18 cellular contexts compared by ENCODE assay signal in genomic region chr1:10171995-10172669, GRCh38. TPM values are rescaled to one million over a fixed set of nuclear protein-coding genes. Genes with fewer than 3 reads are reported as not detected.
A peak's percentile ranks its signal among the peaks of the same experiment; 100 is the strongest.
DNase-seq lines count a peak whose midpoint lies in the region; ATAC-seq, FAIRE-seq and TF ChIP-seq lines count a peak whose summit lies in the region.
"Had no signal": no experiment of that assay in that cellular context is flagged by ENCODE, and none has a peak within 500 bp of the region (broad histone marks: within the 10 kb centered on the region; RNA-seq: fewer than 3 reads in every experiment).

No MANE protein-coding gene starts in this region.

- POLR2A ChIA-PET in activated CD4-positive, alpha-beta T cell treated with anti-CD3 and anti-CD28 coated beads for 36 hours (lab: Charles Lee) = no interaction called here
- POLR2A ChIA-PET in HepG2 (lab: Yijun Ruan, JAX) = interaction anchor here (1.2 to 1.3 kb wide), 2 partner anchors 38 to 39 kb away, joined by 3 to 5 read pairs; partner anchors contain the start of gene KIF1B
- POLR2A ChIA-PET in activated naive CD8-positive, alpha-beta T cell treated with anti-CD3 and anti-CD28 coated beads, Interleukin-2, amount 10 ng/mL, durations not matched to agents 7 days and 5 days (lab: Charles Lee) = no interaction called here

- peak overlapping the region; percentile 44 to 62 (median 50); a peak in 5 of 6 replicates for H3K4me3 ChIP-seq in HepG2 (replicated peaks in 1 of 3; ENCODE audit: insufficient read depth in 1 of 3, low read depth in 2 of 3, low read length in 3 of 3)
- H3K4me3 ChIP-seq in right lobe of liver = no peak overlapping the region
- H3K4me3 ChIP-seq: BLaER1 treated with 17β-estradiol and CSF1 and Interleukin-3, amounts not matched to agents 10 nM and 100 nM had no signal

- TF ChIP-seq EP300 in HepG2 (IDR thresholded peaks at IDR 0.05; ENCODE audit: low read depth in 2 of 2, low read length in 2 of 2) (peak in 1 of 2 experiments; percentile 45; a peak in 1 of 4 replicates), HepG2 (CRISPR knock-in tag; IDR thresholded peaks at IDR 0.05; ENCODE audit: borderline replicate concordance) (peak; percentile 39; the same call in 1 of the 2 replicates)

- in situ Hi-C loops in HepG2 (cut with HindIII; ENCODE audit: extremely low pct_ligation_motif_present, low pct_unique_long_range_greater_than_20kb) = no loop called here

- H3K4me3 Mint-ChIP-seq in activated CD4-positive, alpha-beta T cell treated with anti-CD3 and anti-CD28 coated beads for 36 hours = no peak overlapping the region
- H3K4me3 Mint-ChIP-seq in activated naive CD8-positive, alpha-beta T cell treated with anti-CD3 and anti-CD28 coated beads, Interleukin-2, amount 10 ng/mL, durations not matched to agents 7 days and 5 days = no peak overlapping the region
- no peak overlapping the region for H3K4me3 Mint-ChIP-seq in stimulated activated effector memory CD8-positive, alpha-beta T cell treated with anti-CD3 and anti-CD28 coated beads, Interleukin-12 subunit alpha, Interleukin-12 subunit beta, amount 100 ng/mL, for 72 hours

- H3K27ac Mint-ChIP-seq in activated CD4-positive, alpha-beta T cell treated with anti-CD3 and anti-CD28 coated beads for 36 hours = peak overlapping the region; percentile 7
- peak overlapping the region; percentile 2 for H3K27ac Mint-ChIP-seq in activated naive CD8-positive, alpha-beta T cell treated with anti-CD3 and anti-CD28 coated beads, Interleukin-2, amount 10 ng/mL, durations not matched to agents 7 days and 5 days
- peak overlapping the region; percentile 50 for H3K27ac Mint-ChIP-seq in stimulated activated effector memory CD8-positive, alpha-beta T cell treated with anti-CD3 and anti-CD28 coated beads, Interleukin-12 subunit alpha, Interleukin-12 subunit beta, amount 100 ng/mL, for 72 hours

- H3K27me3 Mint-ChIP-seq in activated CD4-positive, alpha-beta T cell treated with anti-CD3 and anti-CD28 coated beads for 36 hours = no peaks in the 10 kb centered on the region
- H3K27me3 Mint-ChIP-seq in activated naive CD8-positive, alpha-beta T cell treated with anti-CD3 and anti-CD28 coated beads, Interleukin-2, amount 10 ng/mL, durations not matched to agents 7 days and 5 days = no peaks in the 10 kb centered on the region

- no peak for ATAC-seq in activated CD4-positive, alpha-beta T cell treated with anti-CD3 and anti-CD28 coated beads for 36 hours
- ATAC-seq in HepG2 (no peak), right lobe of liver (no peak), HG02938 (IDR thresholded peaks at IDR 0.05; ENCODE audit: unreplicated experiment) (no peak)
- no peak for ATAC-seq in activated naive CD8-positive, alpha-beta T cell treated with anti-CD3 and anti-CD28 coated beads, Interleukin-2, amount 10 ng/mL, durations not matched to agents 7 days and 5 days (ENCODE audit: low read depth)
- no peak for ATAC-seq in stimulated activated effector memory CD8-positive, alpha-beta T cell treated with anti-CD3 and anti-CD28 coated beads, Interleukin-12 subunit alpha, Interleukin-12 subunit beta, amount 100 ng/mL, for 72 hours
- ATAC-seq: Panc1 had no signal

- H3K27me3 ChIP-seq in HepG2 (ENCODE audit: control insufficient read depth in 1 of 2, insufficient read depth in 2 of 2, low read length in 2 of 2) (no peaks in the 10 kb centered on the region), right lobe of liver (no peaks in the 10 kb centered on the region)
- H3K27me3 ChIP-seq: BLaER1 treated with 17β-estradiol and CSF1 and Interleukin-3, amounts not matched to agents 10 nM and 100 nM had no signal

- peak overlapping the region; percentile 77 for H3K9ac ChIP-seq in HepG2 (ENCODE audit: insufficient read depth, low read depth, low read length)
- H3K9ac ChIP-seq: BLaER1 treated with 17β-estradiol and CSF1 and Interleukin-3, amounts not matched to agents 10 nM and 100 nM had no signal

- intact Hi-C loops in activated CD4-positive, alpha-beta T cell treated with anti-CD3 and anti-CD28 coated beads for 36 hours (cut with DNase I, micrococcal nuclease) = loop anchor here in 1 of 2 experiments (5.0 kb wide), 2 partner anchors 40 to 340 kb away; partner anchors contain the start of gene KIF1B
- intact Hi-C loops in HepG2 (cut with micrococcal nuclease; ENCODE audit: unreplicated experiment) (loop anchor here (5.0 kb wide), 1 partner anchor 40 kb away; the partner anchor contains the start of gene KIF1B), right lobe of liver (cut with DNase I) (no loop called here)

- H3K36me3 Mint-ChIP-seq in activated CD4-positive, alpha-beta T cell treated with anti-CD3 and anti-CD28 coated beads for 36 hours (ENCODE audit: low read depth) = peaks cover 54% of the 10 kb centered on the region
- H3K36me3 Mint-ChIP-seq in activated naive CD8-positive, alpha-beta T cell treated with anti-CD3 and anti-CD28 coated beads, Interleukin-2, amount 10 ng/mL, durations not matched to agents 7 days and 5 days = peaks cover 57% of the 10 kb centered on the region
- peaks cover 63% of the 10 kb centered on the region for H3K36me3 Mint-ChIP-seq in stimulated activated effector memory CD8-positive, alpha-beta T cell treated with anti-CD3 and anti-CD28 coated beads, Interleukin-12 subunit alpha, Interleukin-12 subunit beta, amount 100 ng/mL, for 72 hours

- CTCF ChIA-PET in activated CD4-positive, alpha-beta T cell treated with anti-CD3 and anti-CD28 coated beads for 36 hours (lab: Charles Lee) = interaction anchor here (0.7 kb wide), 1 partner anchor 38 kb away, joined by 3 read pairs; no protein-coding TSS in a partner anchor
- CTCF ChIA-PET in HepG2 (lab: Yijun Ruan, JAX; ENCODE audit: low intra/inter-chr PET ratio, low total read pairs) = no interaction called here

- DNase-seq in activated CD4-positive, alpha-beta T cell treated with anti-CD3 and anti-CD28 coated beads for 36 hours = no peak
- DNase-seq in activated CD4-positive, alpha-beta T cell treated with anti-CD3 and anti-CD28 coated beads for 48 hours = no peak
- DNase-seq in HepG2 (ENCODE audit: low spot score) (peak; percentile 61), right lobe of liver (no peak)
- DNase-seq in activated naive CD8-positive, alpha-beta T cell treated with anti-CD3 and anti-CD28 coated beads, Interleukin-2, amount 10 ng/mL, durations not matched to agents 7 days and 5 days = no peak
- no peak for DNase-seq in stimulated activated effector memory CD8-positive, alpha-beta T cell treated with anti-CD3 and anti-CD28 coated beads, Interleukin-12 subunit alpha, Interleukin-12 subunit beta, amount 100 ng/mL, for 72 hours (ENCODE audit: low spot score in 2 of 2)
- DNase-seq in stimulated activated CD4-positive, alpha-beta T cell treated with anti-CD3 and anti-CD28 coated beads, Interleukin-15, amount 100 ng/mL, for 24 hours = no peak
- DNase-seq: COR-L47, DMS53, Kasumi-1, NCI-H1417 treated with DMSO at 0.1 percent for 48 hours, NCI-H2029, NCI-H2171 treated with DMSO at 0.1 percent for 48 hours, NCI-H774 had no signal

- TF ChIP-seq RAD21 in HepG2 (CRISPR knock-in tag; IDR thresholded peaks at IDR 0.05) = no peak

- H3K9me3 ChIP-seq in HepG2 (ENCODE audit: low read length) (no peaks in the 10 kb centered on the region), right lobe of liver (no peaks in the 10 kb centered on the region)

- H3K79me2 ChIP-seq in HepG2 (ENCODE audit: insufficient read depth, low read length) = peaks cover 21% of the 10 kb centered on the region

- peaks cover 46% of the 10 kb centered on the region for H3K4me1 Mint-ChIP-seq in activated CD4-positive, alpha-beta T cell treated with anti-CD3 and anti-CD28 coated beads for 36 hours
- H3K4me1 Mint-ChIP-seq in activated naive CD8-positive, alpha-beta T cell treated with anti-CD3 and anti-CD28 coated beads, Interleukin-2, amount 10 ng/mL, durations not matched to agents 7 days and 5 days = peaks cover 47% of the 10 kb centered on the region
- H3K4me1 Mint-ChIP-seq in stimulated activated effector memory CD8-positive, alpha-beta T cell treated with anti-CD3 and anti-CD28 coated beads, Interleukin-12 subunit alpha, Interleukin-12 subunit beta, amount 100 ng/mL, for 72 hours = peaks cover 33% of the 10 kb centered on the region

- FAIRE-seq in HepG2 (lab: Jason Lieb, UNC) = peak; percentile 18
- FAIRE-seq: H54 had no signal

- 55% methylated on average over 8 of the region's 8 CpGs for WGBS in HepG2 (ENCODE audit: low lambda C conversion rate)
- WGBS in right lobe of liver (ENCODE audit: insufficient coverage, low coverage, low lambda C conversion rate, missing lambda C conversion rate) = 90% methylated on average over 7 of the region's 8 CpGs

- no TSS peak for BruUV-seq in HepG2 (replicated peaks; lab: Mats Ljungman, UMichigan)

- H3K9me3 Mint-ChIP-seq in activated CD4-positive, alpha-beta T cell treated with anti-CD3 and anti-CD28 coated beads for 36 hours (ENCODE audit: low read depth) = peaks cover 2% of the 10 kb centered on the region
- peaks cover 2% of the 10 kb centered on the region for H3K9me3 Mint-ChIP-seq in activated naive CD8-positive, alpha-beta T cell treated with anti-CD3 and anti-CD28 coated beads, Interleukin-2, amount 10 ng/mL, durations not matched to agents 7 days and 5 days
- no peaks in the 10 kb centered on the region for H3K9me3 Mint-ChIP-seq in stimulated activated effector memory CD8-positive, alpha-beta T cell treated with anti-CD3 and anti-CD28 coated beads, Interleukin-12 subunit alpha, Interleukin-12 subunit beta, amount 100 ng/mL, for 72 hours

- H4K20me1 ChIP-seq in HepG2 (ENCODE audit: insufficient read depth, low read length) = no peaks in the 10 kb centered on the region
- H4K20me1 ChIP-seq: BLaER1 treated with 17β-estradiol and CSF1 and Interleukin-3, amounts not matched to agents 10 nM and 100 nM had no signal

- H2AFZ ChIP-seq in HepG2 (ENCODE audit: low read length) = no peak overlapping the region

- H3K4me2 ChIP-seq in HepG2 (ENCODE audit: low read depth, low read length) = peak overlapping the region; percentile 77
- H3K4me2 ChIP-seq: BLaER1 treated with 17β-estradiol and CSF1 and Interleukin-3, amounts not matched to agents 10 nM and 100 nM had no signal

- H3K27ac ChIP-seq in HepG2 (ENCODE audit: extremely low read length, insufficient read depth, low read length) (peak overlapping the region; percentile 92), right lobe of liver (no peak overlapping the region)
- H3K27ac ChIP-seq: BLaER1 treated with 17β-estradiol and CSF1 and Interleukin-3, amounts not matched to agents 10 nM and 100 nM had no signal

- peaks cover 53% of the 10 kb centered on the region for H3K4me1 ChIP-seq in HepG2 (ENCODE audit: insufficient read depth, low read length)
- H3K4me1 ChIP-seq in right lobe of liver = no peaks in the 10 kb centered on the region
- H3K4me1 ChIP-seq: BLaER1 treated with 17β-estradiol and CSF1 and Interleukin-3, amounts not matched to agents 10 nM and 100 nM had no signal

- TF ChIP-seq CTCF in HepG2 (CRISPR knock-in tag; IDR thresholded peaks at IDR 0.05) (no peak), right lobe of liver (IDR thresholded peaks at IDR 0.05) (no peak)

- H3K36me3 ChIP-seq in HepG2 (replicated peaks in 1 of 2; ENCODE audit: control insufficient read depth in 1 of 2, insufficient read depth in 2 of 2, low read length in 2 of 2) = peaks cover 1 to 11% of the 10 kb centered on the region in 2 experiments; a peak in 3 of 5 replicates
- H3K36me3 ChIP-seq in right lobe of liver = peaks cover 0 to 32% (median 5%) of the 10 kb centered on the region in 4 donors

- TF ChIP-seq POLR2A in HepG2 (IDR thresholded peaks at IDR 0.05; ENCODE audit: insufficient read depth in 1 of 2, low read depth in 2 of 2, low read length in 2 of 2) (no peak), right lobe of liver (IDR thresholded peaks at IDR 0.05) (no peak)

RNA-seq across cellular contexts. Expression of gene KIF1B, which starts 38.2 kb away (rescaled TPM):
- total RNA-seq in activated CD4-positive, alpha-beta T cell treated with anti-CD3 and anti-CD28 coated beads for 36 hours = 10 to 100 TPM; 12.3 to 13.5 TPM
- total RNA-seq in HepG2 (2016; rRNA removed; fragmentation: Illumina TruSeq; extraction: Trizol) = 26.7 and 43.6 TPM in 2 replicates
- 5.1 and 5.3 TPM in 2 replicates for total RNA-seq in HepG2 (2016; cell fraction: cytosol; rRNA removed; fragmentation: Illumina TruSeq; extraction: Trizol; ENCODE audit: low read depth)
- total RNA-seq in HepG2 (2016; cell fraction: insoluble cytoplasmic fraction; rRNA removed; fragmentation: Illumina TruSeq; extraction: Trizol) = 25.5 and 40.1 TPM in 2 replicates
- total RNA-seq in HepG2 (2016; cell fraction: membrane; rRNA removed; fragmentation: Illumina TruSeq; extraction: Trizol) = 11.3 and 11.4 TPM in 2 replicates
- total RNA-seq in HepG2 (2016; cell fraction: nucleus; rRNA removed; fragmentation: Illumina TruSeq; extraction: Trizol) = 35.4 and 42.7 TPM in 2 replicates
- 27.0 and 32.5 TPM in 2 replicates for polyA plus RNA-seq in HepG2 (2011; rRNA removed)
- polyA plus RNA-seq in HepG2 (2011; cell fraction: cytosol; rRNA removed) = 18.2 and 23.8 TPM in 2 replicates
- 22.1 and 26.2 TPM in 2 replicates for polyA plus RNA-seq in HepG2 (2011; cell fraction: nucleus; rRNA removed)
- polyA plus RNA-seq in HepG2 (2012) = 21.2 and 27.8 TPM in 2 replicates
- 0.59 and 0.67 TPM in 2 replicates for polyA plus RNA-seq in HepG2 (2016; cell fraction: cytosol; fragmentation: Illumina TruSeq; extraction: Trizol; ENCODE audit: low read depth)
- 23.0 and 24.6 TPM in 2 replicates for polyA plus RNA-seq in HepG2 (2016; cell fraction: insoluble cytoplasmic fraction; fragmentation: Illumina TruSeq; extraction: Trizol; ENCODE audit: low read depth)
- 1.5 and 1.9 TPM in 2 replicates for polyA plus RNA-seq in HepG2 (2016; cell fraction: membrane; fragmentation: Illumina TruSeq; extraction: Trizol; ENCODE audit: low read depth)
- polyA plus RNA-seq in HepG2 (2016; cell fraction: nucleus; fragmentation: Illumina TruSeq; extraction: Trizol; ENCODE audit: insufficient read depth, low read depth) = 22.3 and 23.8 TPM in 2 replicates
- polyA minus RNA-seq in HepG2 (2011; rRNA and poly(A)+ RNA removed; ENCODE audit: low replicate concordance) = 24.7 and 78.1 TPM in 2 replicates
- 37.6 and 42.0 TPM in 2 replicates for polyA minus RNA-seq in HepG2 (2011; cell fraction: cytosol; rRNA and poly(A)+ RNA removed)
- 62.1 and 75.5 TPM in 2 replicates for polyA minus RNA-seq in HepG2 (2011; cell fraction: nucleus; rRNA and poly(A)+ RNA removed)
- 10 to 100 TPM; 21.7 to 29.4 (median 23.2) TPM for total RNA-seq in right lobe of liver
- 10 to 100 TPM; 13.4 to 13.9 TPM for total RNA-seq in activated naive CD8-positive, alpha-beta T cell treated with anti-CD3 and anti-CD28 coated beads, Interleukin-2, amount 10 ng/mL, durations not matched to agents 7 days and 5 days

Comparison
In these comparisons a context has a peak if more than half of its experiments do, and no peak if none do; other contexts are left out.
1. H3K4me3 ChIP-seq: peak in HepG2 (3 of 3); none in right lobe of liver (0 of 3).
2. Peak in every context shown above with its lines, with median percentiles within 50 percentile points of each other: H3K27ac Mint-ChIP-seq.